1 cellular context compared by ENCODE assay signal in the genomic region with DNA sequence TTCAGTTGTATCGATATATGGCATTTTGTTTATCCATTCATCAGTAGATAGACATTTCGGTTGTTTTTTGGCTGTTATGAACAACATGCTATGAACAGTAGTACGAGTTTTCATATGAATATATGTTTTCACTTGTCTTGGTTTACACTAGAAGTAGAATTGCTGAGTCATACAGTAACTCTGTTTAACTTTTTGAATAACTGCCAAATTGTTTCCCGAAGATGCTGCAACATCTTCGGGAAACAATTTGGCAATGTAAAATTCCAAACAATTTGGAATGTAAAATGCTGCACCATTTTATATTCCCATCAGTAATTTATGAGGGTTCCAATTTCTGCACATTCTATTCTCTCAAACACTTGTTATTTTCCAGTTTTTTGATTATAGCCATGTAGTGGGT.
TF ChIP-seq lines count a peak whose summit lies in the region.

No MANE protein-coding gene starts in this region.

TF ChIP-seq in IMR-90, 13 proteins besides CTCF, POLR2A, EP300 and RAD21:
- TF ChIP-seq MAZ (IDR thresholded peaks at IDR 0.05; ENCODE audit: borderline replicate concordance, low read depth, low read length) (no peak), MAFK (IDR thresholded peaks at IDR 0.05; ENCODE audit: low read depth, low read length) (peak; percentile 94), NFE2L2 (IDR thresholded peaks at IDR 0.05; ENCODE audit: low read depth, low read length) (peak; percentile 99), CHD1 (IDR thresholded peaks at IDR 0.05; ENCODE audit: low read depth, low read length) (no peak), RFX5 (IDR thresholded peaks at IDR 0.05; ENCODE audit: low read depth, low read length) (no peak), CEBPB (IDR thresholded peaks at IDR 0.05; ENCODE audit: low read depth, low read length) (peak; percentile 77), FOS (IDR thresholded peaks at IDR 0.05; ENCODE audit: low read depth, low read length) (peak; percentile 44; the same call in 1 of the 2 replicates)
TF ChIP-seq in IMR-90: peak in this region for 4.
